Comparison of ENCODE assay signal across 7 cellular contexts in the genomic region with DNA sequence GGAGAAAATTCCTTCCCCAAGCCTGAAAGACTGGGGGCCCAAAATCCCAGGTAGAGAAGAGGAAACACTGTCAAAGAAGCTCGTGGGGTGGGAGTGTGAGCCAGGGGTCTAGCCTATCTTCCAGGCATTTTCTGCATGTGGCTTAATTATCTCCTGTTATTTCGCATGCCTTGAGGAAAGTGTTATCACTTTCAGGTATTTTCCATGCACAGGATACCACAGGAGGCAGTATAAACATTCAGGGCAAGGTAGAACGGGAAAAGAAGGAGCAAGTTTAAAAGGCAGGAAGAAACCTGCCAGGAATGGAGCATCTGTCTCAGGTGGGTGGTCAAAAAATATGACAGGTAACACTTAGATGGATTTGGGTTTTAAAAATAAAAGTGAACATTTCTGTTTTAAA.
"Had no signal": no experiment of that assay in that cellular context is flagged by ENCODE, and none has a peak within 500 bp of the region (broad histone marks: within the 10 kb centered on the region; RNA-seq: fewer than 3 reads in every experiment).

No MANE protein-coding gene starts in this region.

- ATAC-seq: K562 had no signal

- H3K4me3 ChIP-seq: K562 had no signal

- DNase-seq: GOT3, H7, HCEC 1CT, IMR-90, KG1 had no signal

- FAIRE-seq: HTR-8/SVneo, K562 had no signal
